In the genomic region with DNA sequence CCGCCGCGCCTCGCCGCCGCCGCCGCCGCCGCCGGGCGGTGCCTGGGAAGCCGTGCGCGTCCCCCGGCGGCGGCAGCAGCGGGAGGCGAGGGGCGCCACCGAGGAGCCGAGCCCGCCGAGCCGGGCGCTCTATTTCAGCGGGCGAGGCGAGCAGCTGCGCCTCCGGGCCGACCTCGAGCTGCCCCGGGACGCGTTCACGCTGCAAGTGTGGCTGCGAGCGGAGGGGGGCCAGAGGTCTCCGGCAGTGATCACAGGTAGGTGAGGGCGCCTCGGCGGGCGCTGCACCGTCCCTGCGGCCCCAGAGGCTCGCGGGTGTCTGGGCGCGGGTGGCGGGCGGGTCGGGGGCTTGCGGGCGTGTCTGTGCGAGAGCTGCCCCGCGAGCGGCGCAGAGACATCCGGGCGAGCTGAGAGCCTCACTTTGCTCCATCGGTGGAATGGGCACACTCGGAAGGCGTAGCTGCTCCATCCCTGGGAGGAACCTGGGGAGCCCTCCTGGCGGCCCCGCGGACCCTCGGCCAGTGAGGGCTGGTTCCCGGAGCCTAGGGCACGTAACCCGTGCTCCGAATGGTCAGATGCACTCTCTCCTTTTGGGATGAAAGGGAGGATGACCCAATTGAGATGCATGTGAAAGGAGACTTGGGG, we compare ENCODE assay signal across 9 cellular contexts. TPM values are rescaled to one million over a fixed set of nuclear protein-coding genes. Genes with fewer than 3 reads are reported as not detected.
DNase-seq lines count a peak whose midpoint lies in the region; ATAC-seq and TF ChIP-seq lines count a peak whose summit lies in the region.
"Had no signal": no experiment of that assay in that cellular context is flagged by ENCODE, and none has a peak within 500 bp of the region (broad histone marks: within the 10 kb centered on the region; RNA-seq: fewer than 3 reads in every experiment).

No MANE protein-coding gene starts in this region.

- H3K4me3 ChIP-seq in heart left ventricle: peak overlapping the region; percentile 38 to 75 (median 58)

- H3K36me3 Mint-ChIP-seq in progenitor cell of endocrine pancreas (ENCODE audit: insufficient read depth): no peaks in the 10 kb centered on the region

- H3K9me3 Mint-ChIP-seq in progenitor cell of endocrine pancreas (ENCODE audit: low read depth): no peaks in the 10 kb centered on the region

- H3K27ac Mint-ChIP-seq in progenitor cell of endocrine pancreas: no peak overlapping the region

- no peak for TF ChIP-seq POLR2A in heart left ventricle (IDR thresholded peaks at IDR 0.05)

- no peaks in the 10 kb centered on the region for H3K36me3 ChIP-seq in heart left ventricle

- peaks cover 0 to 36% (median 6%) of the 10 kb centered on the region in 12 donors for H3K4me1 ChIP-seq in heart left ventricle

- peaks cover 0 to 49% (median 4%) of the 10 kb centered on the region in 9 donors for H3K27me3 ChIP-seq in heart left ventricle

- 1% methylated on average over 54 to 74 of the region's 74 CpGs for WGBS in heart left ventricle, 4 donors

- DNase-seq in GM03348 (ENCODE audit: low spot score) (peak; percentile 60), SK-N-DZ (ENCODE audit: low spot score) (peak; percentile 8), heart left ventricle (peak in 2 of 5 donors; percentile 36 to 46), progenitor cell of endocrine pancreas (ENCODE audit: low spot score, unreplicated experiment) (peak; percentile 33), NCI-H1436 treated with DMSO at 0.1 percent for 48 hours (lab: John Stamatoyannopoulos, UW) (no peak), NCI-H146 (lab: John Stamatoyannopoulos, UW) (no peak)
- DNase-seq: stimulated activated CD4-positive, alpha-beta T cell treated with anti-CD3 and anti-CD28 coated beads, Interleukin-4, amount 100 ng/mL, for 4 hours had no signal

- peaks cover 22% of the 10 kb centered on the region for H3K4me1 Mint-ChIP-seq in progenitor cell of endocrine pancreas (ENCODE audit: low read depth)

- H3K27ac ChIP-seq in heart left ventricle: peak overlapping the region in 11 of 12 donors; percentile 30 to 92 (median 79)

- peak in 2 of 4 donors; percentile 11 to 16 for ATAC-seq in heart left ventricle
- ATAC-seq in GM21528 (IDR thresholded peaks at IDR 0.05; ENCODE audit: low FRiP score, unreplicated experiment): no peak
- no peak for ATAC-seq in HG02610 (IDR thresholded peaks at IDR 0.05; ENCODE audit: unreplicated experiment)

- peak overlapping the region; percentile 63 for H3K4me3 Mint-ChIP-seq in progenitor cell of endocrine pancreas (ENCODE audit: low read depth)

- no peaks in the 10 kb centered on the region for H3K9me3 ChIP-seq in heart left ventricle

- H3K27me3 Mint-ChIP-seq in progenitor cell of endocrine pancreas: peaks cover 87% of the 10 kb centered on the region

- intact Hi-C loops in heart left ventricle (cut with DNase I): loop anchor here in 9 of 10 donors (5.0 to 10.0 kb wide), 15 partner anchors 160 to 562 kb away; no protein-coding TSS in a partner anchor

- TF ChIP-seq CTCF in heart left ventricle (IDR thresholded peaks at IDR 0.05) (peak in 1 of 12 donors; percentile 6), progenitor cell of endocrine pancreas (IDR thresholded peaks at IDR 0.05; ENCODE audit: unreplicated experiment) (no peak)

RNA-seq across cellular contexts. Expression of a gene that starts 0.9 kb away (rescaled TPM):
- not detected in 2 replicates for polyA plus RNA-seq in SK-N-DZ (2014; cell fraction: cytosol; rRNA removed)
- polyA plus RNA-seq in SK-N-DZ (2014; cell fraction: nucleus; rRNA removed): not detected in 2 replicates
- total RNA-seq in heart left ventricle: 1 to 10 TPM in 7 of 9 donors, under 1 TPM in 2; 0.65 to 8.5 (median 2.1) TPM
- 1 to 10 TPM in 1 of 2 donors, under 1 TPM in 1; 0.23 to 2.5 TPM for polyA plus RNA-seq in heart left ventricle
- total RNA-seq in progenitor cell of endocrine pancreas: 0.33 and 0.36 TPM in 2 replicates

Comparison
In these comparisons a context has a peak if more than half of its experiments do, and no peak if none do; other contexts are left out.
1. DNase-seq: peak in GM03348 (single experiment), SK-N-DZ (single experiment) and progenitor cell of endocrine pancreas (single experiment); none in NCI-H1436 treated with DMSO at 0.1 percent for 48 hours (single experiment) and NCI-H146 (single experiment).